16 cellular contexts compared by ENCODE assay signal in genomic region chr11:67349036-67349435, GRCh38. TPM values are rescaled to one million over a fixed set of nuclear protein-coding genes. Genes with fewer than 3 reads are reported as not detected.
A peak's percentile ranks its signal among the peaks of the same experiment; 100 is the strongest.
DNase-seq lines count a peak whose midpoint lies in the region; ATAC-seq and TF ChIP-seq lines count a peak whose summit lies in the region.
"Had no signal": no experiment of that assay in that cellular context is flagged by ENCODE, and none has a peak within 500 bp of the region (broad histone marks: within the 10 kb centered on the region; RNA-seq: fewer than 3 reads in every experiment).

No MANE protein-coding gene starts in this region.

- in situ Hi-C loops in transverse colon (cut with MboI; ENCODE audit: low pct_ligation_motif_present in 1 of 4, low pct_unique_long_range_greater_than_20kb in 1 of 4, low sequenced_read_pairs in 3 of 4): no loop called here

- TF ChIP-seq POLR2A in transverse colon (IDR thresholded peaks at IDR 0.05): no peak
- TF ChIP-seq POLR2A in thyroid gland (IDR thresholded peaks at IDR 0.05): no peak

- H3K27me3 ChIP-seq in right atrium auricular region (no peaks in the 10 kb centered on the region), PC-9 (ENCODE audit: insufficient read depth, low read depth) (no peaks in the 10 kb centered on the region), transverse colon (no peaks in the 10 kb centered on the region), thyroid gland (no peaks in the 10 kb centered on the region)
- H3K27me3 ChIP-seq: ovary had no signal

- H3K79me2 ChIP-seq in PC-9 (ENCODE audit: low read depth): peaks cover 37% of the 10 kb centered on the region

- peaks cover 64% of the 10 kb centered on the region for H3F3A ChIP-seq in PC-9 (ENCODE audit: insufficient read depth, low read depth)

- H3K36me3 ChIP-seq in right atrium auricular region (no peaks in the 10 kb centered on the region), PC-9 (ENCODE audit: low read depth) (no peaks in the 10 kb centered on the region), transverse colon (no peaks in the 10 kb centered on the region), thyroid gland (no peaks in the 10 kb centered on the region)
- H3K36me3 ChIP-seq: ovary, thoracic aorta had no signal

- TF ChIP-seq EP300 in transverse colon (IDR thresholded peaks at IDR 0.05; ENCODE audit: low read depth): no peak

- H3K27ac ChIP-seq in right atrium auricular region (peak overlapping the region; percentile 24 to 54), PC-9 (0 out of 2 replicates have a peak overlapping the region, but pooled peaks have one; percentile 6), epithelial cell of prostate (peak overlapping the region; percentile 22), transverse colon (peak overlapping the region; percentile 29 to 82 (median 56)), thyroid gland (no peak overlapping the region)
- H3K27ac ChIP-seq: ovary, thoracic aorta had no signal

- H3K4me1 ChIP-seq in right atrium auricular region (peaks cover 0 to 44% of the 10 kb centered on the region in 2 donors), PC-9 (replicated peaks; ENCODE audit: insufficient read depth) (peaks cover 67% of the 10 kb centered on the region), transverse colon (peaks cover 38 to 72% (median 44%) of the 10 kb centered on the region in 4 donors), thyroid gland (peaks cover 24 to 37% of the 10 kb centered on the region in 2 donors)

- H2AFZ ChIP-seq in PC-9: no peak overlapping the region

- TF ChIP-seq CTCF in right atrium auricular region (IDR thresholded peaks at IDR 0.05): no peak
- TF ChIP-seq CTCF in PC-9 (conservative IDR thresholded peaks at IDR 0.05): no peak
- TF ChIP-seq CTCF in transverse colon (IDR thresholded peaks at IDR 0.05): no peak
- TF ChIP-seq CTCF in thyroid gland (IDR thresholded peaks at IDR 0.05): no peak

- POLR2A ChIA-PET in PC-9 (lab: Charles Lee; ENCODE audit: unreplicated experiment): no interaction called here

- no peaks in the 10 kb centered on the region for H4K20me1 ChIP-seq in PC-9 (ENCODE audit: insufficient read depth)

- intact Hi-C loops in cardiac septum (cut with DNase I): loop anchor here (5.0 kb wide), 1 partner anchor 33 kb away; no protein-coding TSS in a partner anchor
- intact Hi-C loops in PC-9 (cut with micrococcal nuclease; ENCODE audit: unreplicated experiment): no loop called here
- intact Hi-C loops in transverse colon (cut with DNase I; ENCODE audit: low total_unique reads): loop anchor here (5.0 kb wide), 1 partner anchor 33 kb away; no protein-coding TSS in a partner anchor
- intact Hi-C loops in thyroid gland (cut with DNase I): loop anchor here (5.0 kb wide), 1 partner anchor 33 kb away; no protein-coding TSS in a partner anchor

- no peak for ATAC-seq in GM18498 (IDR thresholded peaks at IDR 0.05; ENCODE audit: unreplicated experiment)
- ATAC-seq: sciatic nerve, SK-N-SH treated with all-trans-retinoic acid at 6 μM for 48 hours had no signal

- H3K9me2 ChIP-seq in PC-9 (ENCODE audit: insufficient read depth): no peaks in the 10 kb centered on the region

- H3K4me3 ChIP-seq in right atrium auricular region (no peak overlapping the region), PC-9 (no peak overlapping the region), transverse colon (no peak overlapping the region), thyroid gland (replicated peaks in 1 of 3) (no peak overlapping the region)
- H3K4me3 ChIP-seq: ovary, thoracic aorta had no signal

- DNase-seq in right atrium auricular region (ENCODE audit: low spot score) (no peak), cardiac septum (ENCODE audit: low spot score) (no peak), PC-9 (no peak), epithelial cell of prostate (ENCODE audit: low read depth, low spot score) (no peak), transverse colon (no peak), thyroid gland (no peak)
- DNase-seq in activated CD4-positive, alpha-beta T cell treated with anti-CD3 and anti-CD28 coated beads, Interleukin-2, amount 50 U/mL, for 4 hours: no peak
- DNase-seq: NCI-H1092 treated with DMSO at 0.1 percent for 48 hours, NCI-H2081 treated with DMSO at 0.1 percent for 48 hours, NCI-H446 treated with DMSO at 0.1 percent for 48 hours, ovary, RPMI8226 had no signal

- H3K9me3 ChIP-seq in right atrium auricular region: no peaks in the 10 kb centered on the region
- H3K9me3 ChIP-seq in PC-9 (ENCODE audit: insufficient read depth, low read depth): no peaks in the 10 kb centered on the region
- no peaks in the 10 kb centered on the region for H3K9me3 ChIP-seq in transverse colon
- no peaks in the 10 kb centered on the region for H3K9me3 ChIP-seq in thyroid gland
- H3K9me3 ChIP-seq: ovary, thoracic aorta had no signal

- BruUV-seq in PC-9 (replicated peaks; lab: Mats Ljungman, UMichigan): no TSS peak

- CTCF ChIA-PET in PC-9 (lab: Charles Lee): interaction anchor here (0.6 kb wide), 1 partner anchor 9 kb away, joined by 4 read pairs; no protein-coding TSS in a partner anchor

- WGBS in transverse colon (ENCODE audit: low coverage in 1 of 2), 2 donors: 40 to 78% methylated on average over 2 to 5 of the region's 5 CpGs
- WGBS in thyroid gland, 2 donors: 75 to 76% methylated on average over 5 of the region's 5 CpGs

- no peak overlapping the region for H3K4me2 ChIP-seq in PC-9

RNA-seq across cellular contexts. Expression of gene POLD4, which starts 4.3 kb away (rescaled TPM):
- total RNA-seq in right atrium auricular region: 100 to 1,000 TPM; 115 to 136 TPM
- 61.6 TPM for total RNA-seq in cardiac septum
- total RNA-seq in PC-9 (2021): 67.1 and 83.7 TPM in 2 replicates
- 100 to 1,000 TPM; 261 to 372 (median 319) TPM for total RNA-seq in transverse colon
- total RNA-seq in thyroid gland: 100 to 1,000 TPM in 1 of 4 donors, 10 to 100 TPM in 3; 38.6 to 105 (median 60.6) TPM

RNA-seq across cellular contexts. Expression of gene CLCF1, which starts 24.4 kb away (rescaled TPM):
- total RNA-seq in right atrium auricular region (10 to 100 TPM in 1 of 2 donors, 1 to 10 TPM in 1; 2.7 to 18.0 TPM), cardiac septum (4.0 TPM), PC-9 (2021) (15.9 and 17.0 TPM in 2 replicates), transverse colon (10 to 100 TPM in 1 of 4 donors, 1 to 10 TPM in 3; 1.8 to 46.4 (median 5.8) TPM), thyroid gland (1 to 10 TPM; 4.3 to 9.4 (median 6.9) TPM)

RNA-seq across cellular contexts. Expression of gene RAD9A, which starts 42.8 kb away (rescaled TPM):
- 1 to 10 TPM; 6.2 to 6.5 TPM for total RNA-seq in right atrium auricular region
- total RNA-seq in cardiac septum: 4.8 TPM
- total RNA-seq in PC-9 (2021): 62.8 and 79.8 TPM in 2 replicates
- 100 to 1,000 TPM in 2 of 4 donors, 10 to 100 TPM in 2; 37.8 to 470 (median 95.3) TPM for total RNA-seq in transverse colon
- total RNA-seq in thyroid gland: 10 to 100 TPM; 22.7 to 38.0 (median 31.0) TPM

RNA-seq across cellular contexts. Expression of gene SSH3, which starts 45.7 kb away (rescaled TPM):
- total RNA-seq in right atrium auricular region: 10 to 100 TPM; 14.7 to 23.6 TPM
- total RNA-seq in cardiac septum: 22.3 TPM
- total RNA-seq in PC-9 (2021): 97.8 and 124 TPM in 2 replicates
- 100 to 1,000 TPM in 2 of 4 donors, 10 to 100 TPM in 2; 73.0 to 174 (median 123) TPM for total RNA-seq in transverse colon
- total RNA-seq in thyroid gland: 10 to 100 TPM; 50.5 to 59.9 (median 54.4) TPM

RNA-seq across cellular contexts. Expression of gene PPP1CA, which starts 52.6 kb away (rescaled TPM):
- total RNA-seq in right atrium auricular region (100 to 1,000 TPM in 1 of 2 donors, 10 to 100 TPM in 1; 97.8 to 112 TPM), cardiac septum (95.1 TPM), PC-9 (2021) (306 and 351 TPM in 2 replicates), transverse colon (100 to 1,000 TPM in 3 of 4 donors, 10 to 100 TPM in 1; 83.0 to 251 (median 163) TPM), thyroid gland (100 to 1,000 TPM; 164 to 216 (median 191) TPM)

Comparison
In these comparisons a context has a peak if more than half of its experiments do, and no peak if none do; other contexts are left out.
1. H3K27ac ChIP-seq: peak in right atrium auricular region (2 of 2), PC-9 (single experiment), epithelial cell of prostate (single experiment) and transverse colon (4 of 4); none in thyroid gland (0 of 3).